ENCODE assay signal across 1 cellular context in the genomic region with DNA sequence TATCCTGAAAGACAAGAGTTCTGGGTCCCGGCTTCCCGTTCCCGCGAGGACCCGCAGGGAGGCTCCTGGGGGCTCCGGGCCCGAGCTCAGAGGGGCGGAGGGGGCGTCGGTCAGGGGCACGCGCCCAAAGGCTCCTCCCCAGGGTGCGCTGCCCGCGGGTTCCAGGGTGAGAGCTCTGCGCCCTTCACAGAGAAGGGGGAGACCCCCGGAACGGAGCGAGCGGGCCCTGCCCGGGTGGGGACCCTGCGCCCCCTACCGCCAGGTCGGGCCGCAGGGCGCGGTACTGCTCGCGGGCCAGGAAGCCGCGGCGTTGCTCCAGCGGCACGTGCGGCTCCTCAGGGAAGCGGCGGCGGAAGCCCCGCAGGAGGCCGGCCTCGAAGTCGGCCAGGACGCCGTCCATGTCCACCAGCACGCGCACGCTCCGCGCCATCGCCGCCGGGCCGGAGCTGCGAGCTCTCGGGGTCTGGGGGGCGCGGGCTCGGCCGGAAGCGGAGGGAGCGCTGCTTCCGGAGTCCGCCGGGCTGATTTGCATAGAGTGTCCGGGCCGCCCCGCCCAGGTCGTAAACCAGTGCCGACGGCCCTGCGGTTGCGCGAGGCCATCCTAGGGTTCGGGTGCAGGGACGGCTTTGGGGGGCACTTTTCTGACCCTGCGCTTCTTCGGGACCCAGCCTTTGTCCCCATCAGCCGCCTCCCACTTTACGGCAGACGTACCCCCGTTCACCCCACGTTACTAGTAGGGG.
TF ChIP-seq lines count a peak whose summit lies in the region.

A gene (minus strand): TSS at position 465 of the 740 bp plus-strand sequence. CDS start 35 bp downstream, at position 430.

TF ChIP-seq in HepG2, 621 proteins besides CTCF, POLR2A, EP300 and RAD21 (continued from another document and continues in another):
- TF ChIP-seq, protein P1, sequence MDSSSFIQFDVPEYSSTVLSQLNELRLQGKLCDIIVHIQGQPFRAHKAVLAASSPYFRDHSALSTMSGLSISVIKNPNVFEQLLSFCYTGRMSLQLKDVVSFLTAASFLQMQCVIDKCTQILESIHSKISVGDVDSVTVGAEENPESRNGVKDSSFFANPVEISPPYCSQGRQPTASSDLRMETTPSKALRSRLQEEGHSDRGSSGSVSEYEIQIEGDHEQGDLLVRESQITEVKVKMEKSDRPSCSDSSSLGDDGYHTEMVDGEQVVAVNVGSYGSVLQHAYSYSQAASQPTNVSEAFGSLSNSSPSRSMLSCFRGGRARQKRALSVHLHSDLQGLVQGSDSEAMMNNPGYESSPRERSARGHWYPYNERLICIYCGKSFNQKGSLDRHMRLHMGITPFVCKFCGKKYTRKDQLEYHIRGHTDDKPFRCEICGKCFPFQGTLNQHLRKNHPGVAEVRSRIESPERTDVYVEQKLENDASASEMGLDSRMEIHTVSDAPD (CRISPR knock-in tag; IDR thresholded peaks at IDR 0.05) = peak; percentile 75
- TF ChIP-seq ZNF44 (CRISPR knock-in tag; IDR thresholded peaks at IDR 0.05) (no peak), MTA3 (CRISPR knock-in tag; IDR thresholded peaks at IDR 0.05) (no peak), ZNF567 (CRISPR knock-in tag; IDR thresholded peaks at IDR 0.05; ENCODE audit: borderline replicate concordance) (0 out of 2 replicates have a peak, but pooled peaks have one; percentile 51), NCOA2 (CRISPR knock-in tag; IDR thresholded peaks at IDR 0.05) (no peak; the same call in 1 of the 2 replicates), ZBTB38 (CRISPR knock-in tag; IDR thresholded peaks at IDR 0.05) (peak; percentile 72; the same call in 1 of the 2 replicates), ZNF274 (CRISPR knock-in tag; IDR thresholded peaks at IDR 0.05) (peak; percentile 80; the same call in 1 of the 2 replicates), ZNF468 (CRISPR knock-in tag; IDR thresholded peaks at IDR 0.05) (no peak), ZSCAN31 (CRISPR knock-in tag; IDR thresholded peaks at IDR 0.05; ENCODE audit: low read depth) (peak; percentile 90; the same call in 1 of the 2 replicates), ARNTL (CRISPR knock-in tag; IDR thresholded peaks at IDR 0.05) (peak; percentile 75; the same call in 1 of the 2 replicates), ZNF333 (CRISPR knock-in tag; IDR thresholded peaks at IDR 0.05; ENCODE audit: borderline replicate concordance) (peak; percentile 83), SOX5 (CRISPR knock-in tag; IDR thresholded peaks at IDR 0.05; ENCODE audit: borderline replicate concordance) (peak; percentile 48), ZNF652 (CRISPR knock-in tag; IDR thresholded peaks at IDR 0.05; ENCODE audit: borderline replicate concordance, low read depth) (no peak), ZNF441 (CRISPR knock-in tag; IDR thresholded peaks at IDR 0.05; ENCODE audit: borderline replicate concordance) (peak; percentile 79; the same call in 1 of the 2 replicates), HOXA5 (CRISPR knock-in tag; IDR thresholded peaks at IDR 0.05) (no peak; the same call in 1 of the 2 replicates), ZNF775 (CRISPR knock-in tag; IDR thresholded peaks at IDR 0.05; ENCODE audit: borderline replicate concordance) (no peak; the same call in 1 of the 2 replicates), AGO1 (IDR thresholded peaks at IDR 0.05; ENCODE audit: low read depth, low read length, poor library complexity, severe bottlenecking) (no peak), ZNF12 (CRISPR knock-in tag; IDR thresholded peaks at IDR 0.05) (no peak), ZNF605 (CRISPR knock-in tag; IDR thresholded peaks at IDR 0.05) (peak; percentile 49; the same call in 1 of the 2 replicates), BORCS8-MEF2B (CRISPR knock-in tag; IDR thresholded peaks at IDR 0.05) (peak; percentile 83), RCOR2 (CRISPR knock-in tag; IDR thresholded peaks at IDR 0.05) (no peak), ZC3H13 (CRISPR knock-in tag; IDR thresholded peaks at IDR 0.05) (peak; percentile 92), KDM5A (IDR thresholded peaks at IDR 0.05; ENCODE audit: borderline replicate concordance, low read length) (0 out of 2 replicates have a peak, but pooled peaks have one; percentile 37), NR1H2 (CRISPR knock-in tag; IDR thresholded peaks at IDR 0.05; ENCODE audit: borderline replicate concordance, low read depth) (peak; percentile 94), ZBTB21 (CRISPR knock-in tag; IDR thresholded peaks at IDR 0.05) (no peak), GLI4 (CRISPR knock-in tag; IDR thresholded peaks at IDR 0.05; ENCODE audit: borderline replicate concordance) (peak; percentile 93), RFX5 (IDR thresholded peaks at IDR 0.05; ENCODE audit: low read depth, low read length) (no peak), MAF1 (CRISPR knock-in tag; IDR thresholded peaks at IDR 0.05; ENCODE audit: borderline replicate concordance) (no peak)
- TF ChIP-seq, protein P2, sequence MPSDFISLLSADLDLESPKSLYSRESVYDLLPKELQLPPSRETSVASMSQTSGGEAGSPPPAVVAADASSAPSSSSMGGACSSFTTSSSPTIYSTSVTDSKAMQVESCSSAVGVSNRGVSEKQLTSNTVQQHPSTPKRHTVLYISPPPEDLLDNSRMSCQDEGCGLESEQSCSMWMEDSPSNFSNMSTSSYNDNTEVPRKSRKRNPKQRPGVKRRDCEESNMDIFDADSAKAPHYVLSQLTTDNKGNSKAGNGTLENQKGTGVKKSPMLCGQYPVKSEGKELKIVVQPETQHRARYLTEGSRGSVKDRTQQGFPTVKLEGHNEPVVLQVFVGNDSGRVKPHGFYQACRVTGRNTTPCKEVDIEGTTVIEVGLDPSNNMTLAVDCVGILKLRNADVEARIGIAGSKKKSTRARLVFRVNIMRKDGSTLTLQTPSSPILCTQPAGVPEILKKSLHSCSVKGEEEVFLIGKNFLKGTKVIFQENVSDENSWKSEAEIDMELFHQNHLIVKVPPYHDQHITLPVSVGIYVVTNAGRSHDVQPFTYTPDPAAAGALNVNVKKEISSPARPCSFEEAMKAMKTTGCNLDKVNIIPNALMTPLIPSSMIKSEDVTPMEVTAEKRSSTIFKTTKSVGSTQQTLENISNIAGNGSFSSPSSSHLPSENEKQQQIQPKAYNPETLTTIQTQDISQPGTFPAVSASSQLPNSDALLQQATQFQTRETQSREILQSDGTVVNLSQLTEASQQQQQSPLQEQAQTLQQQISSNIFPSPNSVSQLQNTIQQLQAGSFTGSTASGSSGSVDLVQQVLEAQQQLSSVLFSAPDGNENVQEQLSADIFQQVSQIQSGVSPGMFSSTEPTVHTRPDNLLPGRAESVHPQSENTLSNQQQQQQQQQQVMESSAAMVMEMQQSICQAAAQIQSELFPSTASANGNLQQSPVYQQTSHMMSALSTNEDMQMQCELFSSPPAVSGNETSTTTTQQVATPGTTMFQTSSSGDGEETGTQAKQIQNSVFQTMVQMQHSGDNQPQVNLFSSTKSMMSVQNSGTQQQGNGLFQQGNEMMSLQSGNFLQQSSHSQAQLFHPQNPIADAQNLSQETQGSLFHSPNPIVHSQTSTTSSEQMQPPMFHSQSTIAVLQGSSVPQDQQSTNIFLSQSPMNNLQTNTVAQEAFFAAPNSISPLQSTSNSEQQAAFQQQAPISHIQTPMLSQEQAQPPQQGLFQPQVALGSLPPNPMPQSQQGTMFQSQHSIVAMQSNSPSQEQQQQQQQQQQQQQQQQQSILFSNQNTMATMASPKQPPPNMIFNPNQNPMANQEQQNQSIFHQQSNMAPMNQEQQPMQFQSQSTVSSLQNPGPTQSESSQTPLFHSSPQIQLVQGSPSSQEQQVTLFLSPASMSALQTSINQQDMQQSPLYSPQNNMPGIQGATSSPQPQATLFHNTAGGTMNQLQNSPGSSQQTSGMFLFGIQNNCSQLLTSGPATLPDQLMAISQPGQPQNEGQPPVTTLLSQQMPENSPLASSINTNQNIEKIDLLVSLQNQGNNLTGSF (CRISPR knock-in tag; IDR thresholded peaks at IDR 0.05) = peak; percentile 93; the same call in 1 of the 2 replicates
- TF ChIP-seq, protein P3, sequence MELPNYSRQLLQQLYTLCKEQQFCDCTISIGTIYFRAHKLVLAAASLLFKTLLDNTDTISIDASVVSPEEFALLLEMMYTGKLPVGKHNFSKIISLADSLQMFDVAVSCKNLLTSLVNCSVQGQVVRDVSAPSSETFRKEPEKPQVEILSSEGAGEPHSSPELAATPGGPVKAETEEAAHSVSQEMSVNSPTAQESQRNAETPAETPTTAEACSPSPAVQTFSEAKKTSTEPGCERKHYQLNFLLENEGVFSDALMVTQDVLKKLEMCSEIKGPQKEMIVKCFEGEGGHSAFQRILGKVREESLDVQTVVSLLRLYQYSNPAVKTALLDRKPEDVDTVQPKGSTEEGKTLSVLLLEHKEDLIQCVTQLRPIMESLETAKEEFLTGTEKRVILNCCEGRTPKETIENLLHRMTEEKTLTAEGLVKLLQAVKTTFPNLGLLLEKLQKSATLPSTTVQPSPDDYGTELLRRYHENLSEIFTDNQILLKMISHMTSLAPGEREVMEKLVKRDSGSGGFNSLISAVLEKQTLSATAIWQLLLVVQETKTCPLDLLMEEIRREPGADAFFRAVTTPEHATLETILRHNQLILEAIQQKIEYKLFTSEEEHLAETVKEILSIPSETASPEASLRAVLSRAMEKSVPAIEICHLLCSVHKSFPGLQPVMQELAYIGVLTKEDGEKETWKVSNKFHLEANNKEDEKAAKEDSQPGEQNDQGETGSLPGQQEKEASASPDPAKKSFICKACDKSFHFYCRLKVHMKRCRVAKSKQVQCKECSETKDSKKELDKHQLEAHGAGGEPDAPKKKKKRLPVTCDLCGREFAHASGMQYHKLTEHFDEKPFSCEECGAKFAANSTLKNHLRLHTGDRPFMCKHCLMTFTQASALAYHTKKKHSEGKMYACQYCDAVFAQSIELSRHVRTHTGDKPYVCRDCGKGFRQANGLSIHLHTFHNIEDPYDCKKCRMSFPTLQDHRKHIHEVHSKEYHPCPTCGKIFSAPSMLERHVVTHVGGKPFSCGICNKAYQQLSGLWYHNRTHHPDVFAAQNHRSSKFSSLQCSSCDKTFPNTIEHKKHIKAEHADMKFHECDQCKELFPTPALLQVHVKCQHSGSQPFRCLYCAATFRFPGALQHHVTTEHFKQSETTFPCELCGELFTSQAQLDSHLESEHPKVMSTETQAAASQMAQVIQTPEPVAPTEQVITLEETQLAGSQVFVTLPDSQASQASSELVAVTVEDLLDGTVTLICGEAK (IDR thresholded peaks at IDR 0.05) = no peak
- TF ChIP-seq, protein P3 (CRISPR knock-in tag; IDR thresholded peaks at IDR 0.05) = peak; percentile 71
- TF ChIP-seq, protein P4, sequence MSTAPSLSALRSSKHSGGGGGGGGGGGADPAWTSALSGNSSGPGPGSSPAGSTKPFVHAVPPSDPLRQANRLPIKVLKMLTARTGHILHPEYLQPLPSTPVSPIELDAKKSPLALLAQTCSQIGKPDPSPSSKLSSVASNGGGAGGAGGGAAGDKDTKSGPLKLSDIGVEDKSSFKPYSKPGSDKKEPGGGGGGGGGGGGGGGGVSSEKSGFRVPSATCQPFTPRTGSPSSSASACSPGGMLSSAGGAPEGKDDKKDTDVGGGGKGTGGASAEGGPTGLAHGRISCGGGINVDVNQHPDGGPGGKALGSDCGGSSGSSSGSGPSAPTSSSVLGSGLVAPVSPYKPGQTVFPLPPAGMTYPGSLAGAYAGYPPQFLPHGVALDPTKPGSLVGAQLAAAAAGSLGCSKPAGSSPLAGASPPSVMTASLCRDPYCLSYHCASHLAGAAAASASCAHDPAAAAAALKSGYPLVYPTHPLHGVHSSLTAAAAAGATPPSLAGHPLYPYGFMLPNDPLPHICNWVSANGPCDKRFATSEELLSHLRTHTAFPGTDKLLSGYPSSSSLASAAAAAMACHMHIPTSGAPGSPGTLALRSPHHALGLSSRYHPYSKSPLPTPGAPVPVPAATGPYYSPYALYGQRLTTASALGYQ (CRISPR knock-in tag; IDR thresholded peaks at IDR 0.05) = peak; percentile 27; the same call in 1 of the 2 replicates
- TF ChIP-seq, protein P5, sequence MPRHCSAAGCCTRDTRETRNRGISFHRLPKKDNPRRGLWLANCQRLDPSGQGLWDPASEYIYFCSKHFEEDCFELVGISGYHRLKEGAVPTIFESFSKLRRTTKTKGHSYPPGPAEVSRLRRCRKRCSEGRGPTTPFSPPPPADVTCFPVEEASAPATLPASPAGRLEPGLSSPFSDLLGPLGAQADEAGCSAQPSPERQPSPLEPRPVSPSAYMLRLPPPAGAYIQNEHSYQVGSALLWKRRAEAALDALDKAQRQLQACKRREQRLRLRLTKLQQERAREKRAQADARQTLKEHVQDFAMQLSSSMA (CRISPR knock-in tag; IDR thresholded peaks at IDR 0.05) = peak; percentile 79; the same call in 1 of the 2 replicates
- TF ChIP-seq, protein P6, sequence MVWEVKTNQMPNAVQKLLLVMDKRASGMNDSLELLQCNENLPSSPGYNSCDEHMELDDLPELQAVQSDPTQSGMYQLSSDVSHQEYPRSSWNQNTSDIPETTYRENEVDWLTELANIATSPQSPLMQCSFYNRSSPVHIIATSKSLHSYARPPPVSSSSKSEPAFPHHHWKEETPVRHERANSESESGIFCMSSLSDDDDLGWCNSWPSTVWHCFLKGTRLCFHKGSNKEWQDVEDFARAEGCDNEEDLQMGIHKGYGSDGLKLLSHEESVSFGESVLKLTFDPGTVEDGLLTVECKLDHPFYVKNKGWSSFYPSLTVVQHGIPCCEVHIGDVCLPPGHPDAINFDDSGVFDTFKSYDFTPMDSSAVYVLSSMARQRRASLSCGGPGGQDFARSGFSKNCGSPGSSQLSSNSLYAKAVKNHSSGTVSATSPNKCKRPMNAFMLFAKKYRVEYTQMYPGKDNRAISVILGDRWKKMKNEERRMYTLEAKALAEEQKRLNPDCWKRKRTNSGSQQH (CRISPR knock-in tag; IDR thresholded peaks at IDR 0.05; ENCODE audit: low read depth) = no peak; the same call in 1 of the 2 replicates
